In genomic region chr4:15488658-15489470, GRCh38 we compare ENCODE assay signal across 19 cellular contexts. TPM values are rescaled to one million over a fixed set of nuclear protein-coding genes. Genes with fewer than 3 reads are reported as not detected.
DNase-seq lines count a peak whose midpoint lies in the region; ATAC-seq and TF ChIP-seq lines count a peak whose summit lies in the region.
"Had no signal": no experiment of that assay in that cellular context is flagged by ENCODE, and none has a peak within 500 bp of the region (broad histone marks: within the 10 kb centered on the region; RNA-seq: fewer than 3 reads in every experiment).

No MANE protein-coding gene starts in this region.

- H2AFZ ChIP-seq in osteoblast (ENCODE audit: low read length): no peak overlapping the region

- H3K36me3 ChIP-seq in adipocyte (ENCODE audit: control insufficient read depth, insufficient read depth, low read length, severe bottlenecking) (peaks cover 6% of the 10 kb centered on the region), osteoblast (ENCODE audit: insufficient read depth, low read length) (no peaks in the 10 kb centered on the region)
- H3K36me3 ChIP-seq: BE2C, cardiac muscle cell, Peyer's patch had no signal

- H3K9me3 ChIP-seq in adipocyte (ENCODE audit: control insufficient read depth, low read length): peaks cover 42% of the 10 kb centered on the region
- no peaks in the 10 kb centered on the region for H3K9me3 ChIP-seq in osteoblast (ENCODE audit: low read depth, low read length)
- H3K9me3 ChIP-seq: BE2C had no signal

- no peaks in the 10 kb centered on the region for H3K4me1 Mint-ChIP-seq in natural killer cell

- H3K27me3 Mint-ChIP-seq in natural killer cell (ENCODE audit: low read depth in 2 of 2): peaks cover 0 to 9% of the 10 kb centered on the region in 2 donors

- DNase-seq in AG09319 (ENCODE audit: extremely low read depth, low read depth) (peak; percentile 94), adipocyte (ENCODE audit: low read depth) (peak; percentile 93), fibroblast of peridontal ligament (ENCODE audit: extremely low read depth) (peak; percentile 99), osteoblast (ENCODE audit: insufficient read length, low spot score, missing footprints) (peak; percentile 65), midbrain (lab: John Stamatoyannopoulos, UW) (no peak), natural killer cell (no peak)
- DNase-seq: activated gamma-delta T cell treated with Interleukin-2 at 50 U/mL for 16 hours; BE2C; DMS53; NCI-H2107; NCI-H82; nephron progenitor cell; Peyer's patch; stimulated activated CD4-positive, alpha-beta T cell treated with anti-CD3 and anti-CD28 coated beads, Interleukin-1b, Interleukin-23, amount 100 ng/mL, for 48 hours; SW 1271 had no signal

- no peak overlapping the region for H3K4me2 ChIP-seq in osteoblast (ENCODE audit: insufficient read depth, low read length)

- peaks cover 20% of the 10 kb centered on the region for H3K36me3 Mint-ChIP-seq in natural killer cell

- no peak overlapping the region for H3K27ac Mint-ChIP-seq in natural killer cell
- H3K27ac Mint-ChIP-seq: nephron progenitor cell had no signal

- TF ChIP-seq CTCF in AG09319 (IDR thresholded peaks at IDR 0.05; ENCODE audit: low read depth, low read length) (no peak), osteoblast (IDR thresholded peaks at IDR 0.05; ENCODE audit: extremely low read depth, low read depth, low read length) (no peak), natural killer cell (IDR thresholded peaks at IDR 0.05) (no peak)

- H3K27me3 ChIP-seq in adipocyte (replicated peaks; ENCODE audit: control insufficient read depth, insufficient read depth, low read length) (no peaks in the 10 kb centered on the region), osteoblast (ENCODE audit: insufficient read depth, low read length) (no peaks in the 10 kb centered on the region)
- H3K27me3 ChIP-seq: BE2C, cardiac muscle cell, Peyer's patch had no signal

- peaks cover 20% of the 10 kb centered on the region for H3K79me2 ChIP-seq in osteoblast (ENCODE audit: insufficient read depth, low read length)

- H3K9me3 Mint-ChIP-seq in natural killer cell: peaks cover 2 to 14% of the 10 kb centered on the region in 2 donors

- peaks cover 3% of the 10 kb centered on the region for H4K20me1 ChIP-seq in osteoblast (ENCODE audit: insufficient read depth, low read length)

- H3K4me3 Mint-ChIP-seq in natural killer cell: no peak overlapping the region
- H3K4me3 Mint-ChIP-seq: nephron progenitor cell had no signal

- H3K4me1 ChIP-seq in adipocyte (ENCODE audit: control insufficient read depth, insufficient read depth, low read length): peaks cover 19% of the 10 kb centered on the region
- H3K4me1 ChIP-seq in osteoblast (ENCODE audit: insufficient read depth, low read length): peaks cover 8% of the 10 kb centered on the region
- H3K4me1 ChIP-seq: BE2C, Peyer's patch had no signal

- intact Hi-C loops in natural killer cell (cut with micrococcal nuclease): no loop called here

- H3K27ac ChIP-seq in osteoblast (ENCODE audit: low read depth, low read length): no peak overlapping the region
- H3K27ac ChIP-seq: cardiac muscle cell, Peyer's patch, VCaP had no signal

- H3K4me3 ChIP-seq in adipocyte (ENCODE audit: low read length): peak overlapping the region; percentile 51
- H3K4me3 ChIP-seq in osteoblast (ENCODE audit: insufficient read depth, low read length): no peak overlapping the region
- H3K4me3 ChIP-seq: cardiac muscle cell, Peyer's patch had no signal

- ATAC-seq in natural killer cell: no peak
- ATAC-seq in GM18909 (IDR thresholded peaks at IDR 0.05; ENCODE audit: poor library complexity, unreplicated experiment): no peak
- no peak for ATAC-seq in GM21723 (IDR thresholded peaks at IDR 0.05; ENCODE audit: unreplicated experiment)

- peak overlapping the region; percentile 41 for H3K9ac ChIP-seq in adipocyte (ENCODE audit: low read length)

RNA-seq across cellular contexts. Expression of gene CC2D2A, which starts 19.2 kb away (rescaled TPM):
- total RNA-seq in osteoblast (34.0 and 35.4 TPM in 2 replicates), natural killer cell (1 to 10 TPM in 1 of 3 donors, under 1 TPM in 2; 0.78 to 1.6 (median 0.83) TPM)

Comparison
In these comparisons a context has a peak if more than half of its experiments do, and no peak if none do; other contexts are left out.
1. DNase-seq: peak in AG09319 (single experiment), adipocyte (single experiment), fibroblast of peridontal ligament (single experiment) and osteoblast (single experiment); none in midbrain (single experiment) and natural killer cell (single experiment).
2. RNA of gene CC2D2A, which starts 19.2 kb away (total RNA-seq): 34.0 to 35.4 TPM in osteoblast; 0.78 to 1.6 TPM in natural killer cell; every median in the first group is over 10 times any median in the second.